ENCODE assay signal across 8 cellular contexts in genomic region chr7:28020302-28020940, GRCh38.
DNase-seq lines count a peak whose midpoint lies in the region; ATAC-seq and TF ChIP-seq lines count a peak whose summit lies in the region.

No MANE protein-coding gene starts in this region.

- H3K4me1 Mint-ChIP-seq in CD4-positive, alpha-beta T cell (ENCODE audit: low read depth), result peaks cover 9% of the 10 kb centered on the region

- TF ChIP-seq CTCF in CD4-positive, alpha-beta T cell (IDR thresholded peaks at IDR 0.05), result peak; percentile 88
- TF ChIP-seq CTCF in foreskin fibroblast (IDR thresholded peaks at IDR 0.05; ENCODE audit: low read depth, low read length), result peak; percentile 73

- no peak overlapping the region for H2BK12ac ChIP-seq in neuronal stem cell (ENCODE audit: low read length)

- CTCF ChIA-PET in CD4-positive, alpha-beta T cell (lab: Charles Lee), result interaction anchor here (0.7 to 1.8 kb wide), 9 partner anchors 8 to 830 kb away, joined by 3 to 7 read pairs (median 3); no protein-coding TSS in a partner anchor

- peak in 7 of 10 experiments; percentile 3 to 15 (median 10) for DNase-seq in CD4-positive, alpha-beta T cell
- DNase-seq in HK-2 (ENCODE audit: unreplicated experiment), result peak; percentile 43
- DNase-seq in NCI-H748 treated with DMSO at 0.1 percent for 48 hours (lab: John Stamatoyannopoulos, UW), result peak; percentile 57
- peak; percentile 24 for DNase-seq in activated T-cell treated with anti-CD3 and anti-CD28 coated beads for 24 hours (ENCODE audit: low read depth)
- DNase-seq in foreskin fibroblast, result peak; percentile 79 to 91
- peak; percentile 67 for DNase-seq in neuronal stem cell (ENCODE audit: low spot score)
- DNase-seq in amniotic stem cell (lab: John Stamatoyannopoulos, UW), result no peak

- no peaks in the 10 kb centered on the region for H3K36me3 Mint-ChIP-seq in CD4-positive, alpha-beta T cell (ENCODE audit: low read depth)

- H4K91ac ChIP-seq in neuronal stem cell (ENCODE audit: low read depth, low read length, poor library complexity), result no peak overlapping the region

- no peak overlapping the region for H2AK5ac ChIP-seq in neuronal stem cell (ENCODE audit: low read depth, low read length)

- no peak overlapping the region for H2BK5ac ChIP-seq in neuronal stem cell (ENCODE audit: low read length)

- no peak overlapping the region for H3K27ac Mint-ChIP-seq in CD4-positive, alpha-beta T cell

- H2AFZ ChIP-seq in neuronal stem cell (ENCODE audit: low read length), result peak overlapping the region; percentile 66

- H3K79me1 ChIP-seq in neuronal stem cell (ENCODE audit: low read depth, low read length), result no peaks in the 10 kb centered on the region

- H4K8ac ChIP-seq in neuronal stem cell (ENCODE audit: low read depth, low read length), result no peak overlapping the region

- no peak overlapping the region for H3K4me3 Mint-ChIP-seq in CD4-positive, alpha-beta T cell

- H3K4me3 ChIP-seq in foreskin fibroblast (ENCODE audit: low read depth in 1 of 2, low read length in 2 of 2) (no peak overlapping the region), neuronal stem cell (ENCODE audit: low read length in 2 of 2) (no peak overlapping the region)

- no peaks in the 10 kb centered on the region for H3K27me3 ChIP-seq in CD4-positive, alpha-beta T cell (ENCODE audit: control insufficient read depth, insufficient read depth, low read length)
- H3K27me3 ChIP-seq in neuronal stem cell (ENCODE audit: control insufficient read depth in 3 of 3, insufficient read depth in 3 of 3, low read depth in 1 of 3, low read length in 3 of 3), result peaks cover 0 to 20% (median 0%) of the 10 kb centered on the region in 3 experiments

- no peaks in the 10 kb centered on the region for H3K4me1 ChIP-seq in neuronal stem cell (ENCODE audit: control insufficient read depth in 2 of 2, insufficient read depth in 1 of 2, low read depth in 1 of 2, low read length in 2 of 2)

- intact Hi-C loops in CD4-positive, alpha-beta T cell (cut with DNase I, micrococcal nuclease), result loop anchor here (1.0 to 10.0 kb wide), 6 partner anchors 196 to 824 kb away; no protein-coding TSS in a partner anchor

- no peaks in the 10 kb centered on the region for H3K9me3 Mint-ChIP-seq in CD4-positive, alpha-beta T cell

- no peak overlapping the region for H3K4me2 ChIP-seq in neuronal stem cell (ENCODE audit: insufficient read depth, low read length, poor library complexity, severe bottlenecking)

- no peak overlapping the region for H3K18ac ChIP-seq in neuronal stem cell (ENCODE audit: low read length)

- H3K36me3 ChIP-seq in neuronal stem cell (replicated peaks in 1 of 2; ENCODE audit: control insufficient read depth in 2 of 2, insufficient read depth in 2 of 2, low read length in 2 of 2), result no peaks in the 10 kb centered on the region

- no peak overlapping the region for H3K14ac ChIP-seq in neuronal stem cell (ENCODE audit: low read length)

- ATAC-seq in CD4-positive, alpha-beta T cell (ENCODE audit: poor library complexity), result peak; percentile 76
- peak; percentile 94 for ATAC-seq in GM19035 (IDR thresholded peaks at IDR 0.05; ENCODE audit: unreplicated experiment)

- WGBS in neuronal stem cell (ENCODE audit: extremely low coverage in 2 of 2, insufficient read length in 2 of 2, insufficient replicate concordance in 1 of 2), 2 donors, result no CpG with 5 or more reads among the region's 12 CpGs

- H3K23ac ChIP-seq in neuronal stem cell (ENCODE audit: low read depth, low read length, poor library complexity), result no peak overlapping the region

- POLR2A ChIA-PET in CD4-positive, alpha-beta T cell (lab: Charles Lee), result interaction anchor here (0.6 to 1.4 kb wide), 3 partner anchors 67 to 824 kb away, joined by 3 to 8 read pairs (median 5); no protein-coding TSS in a partner anchor

- H3K9ac ChIP-seq in neuronal stem cell (ENCODE audit: low read depth, low read length, poor library complexity), result no peak overlapping the region

- H2BK120ac ChIP-seq in neuronal stem cell (ENCODE audit: low read depth, low read length), result no peak overlapping the region

- H3K4ac ChIP-seq in neuronal stem cell (ENCODE audit: low read length), result no peak overlapping the region

- no peak overlapping the region for H3K27ac ChIP-seq in CD4-positive, alpha-beta T cell (ENCODE audit: low read depth, low read length)
- no peak overlapping the region for H3K27ac ChIP-seq in neuronal stem cell (replicated peaks; ENCODE audit: low read length)

- H2BK15ac ChIP-seq in neuronal stem cell (ENCODE audit: low read length), result no peak overlapping the region

- no peaks in the 10 kb centered on the region for H3K9me3 ChIP-seq in CD4-positive, alpha-beta T cell (ENCODE audit: control insufficient read depth, low read length)
- H3K9me3 ChIP-seq in neuronal stem cell (replicated peaks in 1 of 2; ENCODE audit: control insufficient read depth in 2 of 2, insufficient read depth in 1 of 2, low read depth in 1 of 2, low read length in 2 of 2), result no peaks in the 10 kb centered on the region

- no peaks in the 10 kb centered on the region for H3K27me3 Mint-ChIP-seq in CD4-positive, alpha-beta T cell
